In the genomic region with DNA sequence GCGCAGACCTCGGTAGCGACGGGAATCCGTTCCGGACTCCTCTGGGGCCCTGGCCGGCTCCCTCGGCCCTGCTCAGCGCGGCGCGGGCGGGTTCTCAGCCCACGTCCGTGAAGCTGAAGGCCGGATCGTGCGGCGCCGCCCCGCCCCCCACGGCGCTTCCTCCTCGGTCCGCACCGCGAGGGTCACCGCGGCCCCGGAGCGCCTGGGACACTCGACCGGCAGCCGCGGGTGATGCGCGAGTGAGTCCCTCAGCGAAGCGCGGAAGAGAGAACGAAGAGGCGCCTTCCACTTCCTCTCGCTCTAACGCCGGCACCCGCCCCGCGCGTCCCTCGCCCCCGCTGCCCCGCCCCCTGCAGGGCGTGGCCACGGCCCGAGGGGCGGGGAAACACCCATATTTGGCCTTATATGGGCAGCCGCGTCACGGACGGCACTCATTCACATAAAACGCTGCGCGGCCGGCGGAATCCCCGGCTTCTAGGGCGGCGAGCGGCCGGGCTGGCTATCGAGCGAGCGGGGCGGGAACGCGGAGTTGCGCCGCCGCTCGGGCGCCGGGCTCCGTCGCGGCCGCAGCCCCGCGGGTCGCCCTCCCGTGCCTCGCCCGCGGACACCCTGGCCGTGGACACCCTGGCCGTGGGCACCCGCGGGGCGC, we compare ENCODE assay signal across 8 cellular contexts. TPM values are rescaled to one million over a fixed set of nuclear protein-coding genes. Genes with fewer than 3 reads are reported as not detected.
A peak's percentile ranks its signal among the peaks of the same experiment; 100 is the strongest.
DNase-seq lines count a peak whose midpoint lies in the region; ATAC-seq and TF ChIP-seq lines count a peak whose summit lies in the region.

A gene with protein sequence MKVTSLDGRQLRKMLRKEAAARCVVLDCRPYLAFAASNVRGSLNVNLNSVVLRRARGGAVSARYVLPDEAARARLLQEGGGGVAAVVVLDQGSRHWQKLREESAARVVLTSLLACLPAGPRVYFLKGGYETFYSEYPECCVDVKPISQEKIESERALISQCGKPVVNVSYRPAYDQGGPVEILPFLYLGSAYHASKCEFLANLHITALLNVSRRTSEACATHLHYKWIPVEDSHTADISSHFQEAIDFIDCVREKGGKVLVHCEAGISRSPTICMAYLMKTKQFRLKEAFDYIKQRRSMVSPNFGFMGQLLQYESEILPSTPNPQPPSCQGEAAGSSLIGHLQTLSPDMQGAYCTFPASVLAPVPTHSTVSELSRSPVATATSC (plus strand): TSS at position 470 of the 649 bp plus-strand sequence. CDS start 215 bp downstream, outside the sequence.

- 0 to 1% (median 0%) methylated on average over 62 to 98 of the region's 98 CpGs for WGBS in adipose tissue, 3 donors

- H3K9me3 Mint-ChIP-seq in type B pancreatic cell = no peaks in the 10 kb centered on the region

- H3K4me3 ChIP-seq in GM12875 (ENCODE audit: low read depth, low read length) = peak within 1 kb of the TSS; percentile 71

- H3K27ac ChIP-seq in adipose tissue (ENCODE audit: low read depth, low read length) = no peak within 1 kb of the TSS

- peaks cover 43% of the 10 kb centered on the region for H3K4me1 Mint-ChIP-seq in type B pancreatic cell (ENCODE audit: unreplicated experiment)

- TF ChIP-seq CTCF in GM12875 (IDR thresholded peaks at IDR 0.05; ENCODE audit: borderline replicate concordance, insufficient read depth, low read depth, low read length) (no peak), type B pancreatic cell (conservative IDR thresholded peaks at IDR 0.05) (no peak)

- ATAC-seq in HG02588 (IDR thresholded peaks at IDR 0.05; ENCODE audit: unreplicated experiment) = peak; percentile 55

- no peaks in the 10 kb centered on the region for H3K36me3 Mint-ChIP-seq in type B pancreatic cell

- peak; percentile 84 for DNase-seq in NCI-H1092 treated with DMSO at 0.1 percent for 48 hours (lab: John Stamatoyannopoulos, UW)
- peak; percentile 88 to 96 (median 92) for DNase-seq in T-helper 1 cell
- DNase-seq in cardiac septum (ENCODE audit: low spot score) = peak; percentile 99
- peak; percentile 81 to 99 (median 92) for DNase-seq in posterior cingulate gyrus
- DNase-seq in type B pancreatic cell (ENCODE audit: extremely low spot score, unreplicated experiment) = peak; percentile 94

- peaks cover 47% of the 10 kb centered on the region for H3K27me3 Mint-ChIP-seq in type B pancreatic cell

- peak within 1 kb of the TSS; percentile 94 for H3K4me3 Mint-ChIP-seq in type B pancreatic cell

- peak within 1 kb of the TSS; percentile 89 for H3K27ac Mint-ChIP-seq in type B pancreatic cell

- intact Hi-C loops in cardiac septum (cut with DNase I) (loop anchor here (2.0 to 5.0 kb wide), 4 partner anchors 39 to 70 kb away; a partner anchor contains a TSS), posterior cingulate gyrus (cut with DNase I) (loop anchor here (1.0 kb wide), 1 partner anchor 186 kb away; no protein-coding TSS in a partner anchor)

RNA-seq across cellular contexts. Expression of the gene that starts here (rescaled TPM):
- polyA plus RNA-seq in adipose tissue = 10 to 100 TPM in 2 of 3 donors, 1 to 10 TPM in 1; 2.3 to 23.5 (median 22.5) TPM
- total RNA-seq in cardiac septum (29.4 TPM), type B pancreatic cell (ENCODE audit: low replicate concordance) (16.3 and 61.6 TPM in 2 replicates)
